8 cellular contexts compared by ENCODE assay signal in genomic region chr15:91849749-91850161, GRCh38. TPM values are rescaled to one million over a fixed set of nuclear protein-coding genes. Genes with fewer than 3 reads are reported as not detected.
A peak's percentile ranks its signal among the peaks of the same experiment; 100 is the strongest.
DNase-seq lines count a peak whose midpoint lies in the region; ATAC-seq and TF ChIP-seq lines count a peak whose summit lies in the region.

No MANE protein-coding gene starts in this region.

- H3K27ac ChIP-seq in ascending aorta = no peak overlapping the region

- ATAC-seq in GM21723 (IDR thresholded peaks at IDR 0.05; ENCODE audit: unreplicated experiment) = no peak

- no peaks in the 10 kb centered on the region for H3K9me3 ChIP-seq in ascending aorta

- peak; percentile 45 to 65 (median 49) for TF ChIP-seq CTCF in ascending aorta (IDR thresholded peaks at IDR 0.05)
- TF ChIP-seq CTCF in kidney epithelial cell (IDR thresholded peaks at IDR 0.05; ENCODE audit: insufficient read depth, low read length, poor library complexity, severe bottlenecking) = peak; percentile 69

- H3K27me3 ChIP-seq in ascending aorta = no peaks in the 10 kb centered on the region
- H3K27me3 ChIP-seq in kidney epithelial cell (ENCODE audit: control insufficient read depth, insufficient read depth, low read length) = no peaks in the 10 kb centered on the region

- H3K4me3 ChIP-seq in ascending aorta = no peak overlapping the region
- no peak overlapping the region for H3K4me3 ChIP-seq in kidney epithelial cell (ENCODE audit: low read depth, low read length)

- peaks cover 10 to 14% of the 10 kb centered on the region in 2 donors for H3K4me1 ChIP-seq in ascending aorta

- DNase-seq in NCI-H82 (lab: John Stamatoyannopoulos, UW) (peak; percentile 50), NCI-H82 treated with DMSO at 0.1 percent for 48 hours (lab: John Stamatoyannopoulos, UW; ENCODE audit: unreplicated experiment) (no peak), NAMALWA (ENCODE audit: low spot score) (peak; percentile 75), ascending aorta (ENCODE audit: low spot score in 2 of 2) (no peak), kidney epithelial cell (ENCODE audit: low read depth) (no peak), NCI-H2196 treated with DMSO at 0.1 percent for 48 hours (lab: John Stamatoyannopoulos, UW; ENCODE audit: unreplicated experiment) (no peak), HPDE6-E6E7 (ENCODE audit: extremely low spot score) (no peak)

- intact Hi-C loops in ascending aorta (cut with DNase I) = loop anchor here (10.0 kb wide), 1 partner anchor 1225 kb away; no protein-coding TSS in a partner anchor

- H3K36me3 ChIP-seq in ascending aorta (no peaks in the 10 kb centered on the region), kidney epithelial cell (ENCODE audit: control insufficient read depth, insufficient read depth, low read length) (no peaks in the 10 kb centered on the region)

RNA-seq across cellular contexts. Expression of gene SLCO3A1, which starts 3.8 kb away (rescaled TPM):
- total RNA-seq in ascending aorta (53.2 TPM), kidney epithelial cell (3.1 and 3.6 TPM in 2 replicates)

Comparison
In these comparisons a context has a peak if more than half of its experiments do, and no peak if none do; other contexts are left out.
1. DNase-seq: peak in NCI-H82 (single experiment) and NAMALWA (single experiment); none in NCI-H82 treated with DMSO at 0.1 percent for 48 hours (single experiment), ascending aorta (0 of 2), kidney epithelial cell (single experiment), NCI-H2196 treated with DMSO at 0.1 percent for 48 hours (single experiment) and HPDE6-E6E7 (single experiment).
2. RNA of gene SLCO3A1, which starts 3.8 kb away (total RNA-seq): 53.2 TPM in ascending aorta (single experiment); 3.1 to 3.6 TPM in kidney epithelial cell; every median in the first group is over 10 times any median in the second.